Comparison of ENCODE assay signal across 20 cellular contexts in genomic region chrX:54294306-54294705, GRCh38.
"Had no signal": no experiment of that assay in that cellular context is flagged by ENCODE, and none has a peak within 500 bp of the region (broad histone marks: within the 10 kb centered on the region; RNA-seq: fewer than 3 reads in every experiment).

No MANE protein-coding gene starts in this region.

- H3K9me3 ChIP-seq: SK-N-SH had no signal

- H3K27ac Mint-ChIP-seq: IgD-negative memory B cell had no signal

- ATAC-seq: K562, Panc1, PC-3 had no signal

- DNase-seq: Kasumi-1; MM.1S; NCI-H1092 treated with DMSO at 0.1 percent for 48 hours; NCI-H1436; NCI-H187; NCI-H2029 treated with DMSO at 0.1 percent for 48 hours; NCI-H2227 treated with DMSO at 0.1 percent for 48 hours; NCI-H524; NCI-H526 treated with DMSO at 0.1 percent for 48 hours; NCI-H748 treated with DMSO at 0.1 percent for 48 hours; NK-92 treated with Interleukin-12 subunit alpha and Interleukin-12 subunit beta, amount 100 ng/mL, for 24 hours; PC-3; SHP77; SK-N-SH; SW 1271 had no signal

- H3K27ac ChIP-seq: KMS-11, RWPE1 had no signal

- H3K36me3 Mint-ChIP-seq: IgD-negative memory B cell had no signal

- H3K4me3 ChIP-seq: K562 had no signal

- H3K4me3 Mint-ChIP-seq: IgD-negative memory B cell had no signal

- H3K4me1 Mint-ChIP-seq: IgD-negative memory B cell had no signal

- FAIRE-seq: K562 had no signal

- H3K9me3 Mint-ChIP-seq: IgD-negative memory B cell had no signal
